Comparison of ENCODE assay signal across 1 cellular context in the genomic region with DNA sequence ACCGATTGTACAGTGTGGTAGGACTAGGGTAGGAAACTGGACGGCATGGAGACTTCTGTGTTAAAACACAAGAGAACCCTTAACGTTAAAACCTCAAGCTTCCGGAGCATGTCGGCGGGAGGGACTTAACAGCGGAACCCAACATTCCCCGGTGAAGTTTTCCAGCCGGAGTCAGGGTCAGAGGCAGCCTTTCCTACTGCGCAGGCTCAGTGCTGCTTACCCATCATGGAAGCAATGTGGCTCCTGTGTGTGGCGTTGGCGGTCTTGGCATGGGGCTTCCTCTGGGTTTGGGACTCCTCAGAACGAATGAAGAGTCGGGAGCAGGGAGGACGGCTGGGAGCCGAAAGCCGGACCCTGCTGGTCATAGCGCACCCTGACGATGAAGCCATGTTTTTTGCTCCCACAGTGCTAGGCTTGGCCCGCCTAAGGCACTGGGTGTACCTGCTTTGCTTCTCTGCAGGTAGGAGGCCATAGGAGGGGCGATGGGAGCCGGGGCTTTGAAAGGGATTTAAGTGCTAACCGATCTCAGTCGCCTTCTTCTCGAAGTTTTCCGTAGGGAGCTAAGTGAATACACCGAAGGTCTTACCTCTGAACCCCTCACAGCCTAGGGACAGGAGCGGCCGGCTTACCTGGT.
A peak's percentile ranks its signal among the peaks of the same experiment; 100 is the strongest.
TF ChIP-seq lines count a peak whose summit lies in the region.

A gene (plus strand): TSS at position 209 of the 634 bp plus-strand sequence. CDS start 17 bp downstream, at position 226.

TF ChIP-seq in HepG2, 621 proteins besides CTCF, POLR2A, EP300 and RAD21 (continued from another document and continues in another):
- no peak for TF ChIP-seq ZSCAN20 (CRISPR knock-in tag; IDR thresholded peaks at IDR 0.05; ENCODE audit: borderline replicate concordance)
- TF ChIP-seq ZNF264 (CRISPR knock-in tag; IDR thresholded peaks at IDR 0.05): 0 out of 2 replicates have a peak, but pooled peaks have one; percentile 51
- peak; percentile 40; the same call in 1 of the 2 replicates for TF ChIP-seq BCL6 (CRISPR knock-in tag; IDR thresholded peaks at IDR 0.05)
- peak; percentile 90 for TF ChIP-seq MED1 (CRISPR knock-in tag; IDR thresholded peaks at IDR 0.05)
- TF ChIP-seq ZNF143 (CRISPR knock-in tag; IDR thresholded peaks at IDR 0.05): peak; percentile 66; the same call in 1 of the 2 replicates
- peak; percentile 78 for TF ChIP-seq SPEN (CRISPR knock-in tag; IDR thresholded peaks at IDR 0.05; ENCODE audit: low read depth)
- TF ChIP-seq PCBP2 (optimal IDR thresholded peaks at IDR 0.05; ENCODE audit: low read depth, low read length, poor library complexity, severe bottlenecking): no peak
- TF ChIP-seq NCOA1 (CRISPR knock-in tag; IDR thresholded peaks at IDR 0.05): no peak
- TF ChIP-seq ZNF614 (CRISPR knock-in tag; IDR thresholded peaks at IDR 0.05; ENCODE audit: borderline replicate concordance): peak; percentile 88
- 0 out of 2 replicates have a peak, but pooled peaks have one; percentile 37 for TF ChIP-seq HNRNPL (IDR thresholded peaks at IDR 0.05; ENCODE audit: low read depth, low read length)
- no peak for TF ChIP-seq ZNF75D (CRISPR knock-in tag; IDR thresholded peaks at IDR 0.05; ENCODE audit: borderline replicate concordance)
- no peak for TF ChIP-seq KAT2B (IDR thresholded peaks at IDR 0.05; ENCODE audit: borderline replicate concordance, low read depth, low read length)
- no peak for TF ChIP-seq SNRNP70 (IDR thresholded peaks at IDR 0.05; ENCODE audit: low read depth, low read length)
- TF ChIP-seq IKZF4 (CRISPR knock-in tag; IDR thresholded peaks at IDR 0.05; ENCODE audit: borderline replicate concordance, low read depth, not compliant biosample characterization): peak; percentile 81
- TF ChIP-seq ZSCAN25 (CRISPR knock-in tag; IDR thresholded peaks at IDR 0.05): no peak
- TF ChIP-seq FOXC1 (CRISPR knock-in tag; IDR thresholded peaks at IDR 0.05; ENCODE audit: borderline replicate concordance): peak; percentile 64; the same call in 1 of the 2 replicates
- TF ChIP-seq SNAI1 (CRISPR knock-in tag; IDR thresholded peaks at IDR 0.05; ENCODE audit: borderline replicate concordance): 0 out of 2 replicates have a peak, but pooled peaks have one; percentile 50
- TF ChIP-seq, protein P1, sequence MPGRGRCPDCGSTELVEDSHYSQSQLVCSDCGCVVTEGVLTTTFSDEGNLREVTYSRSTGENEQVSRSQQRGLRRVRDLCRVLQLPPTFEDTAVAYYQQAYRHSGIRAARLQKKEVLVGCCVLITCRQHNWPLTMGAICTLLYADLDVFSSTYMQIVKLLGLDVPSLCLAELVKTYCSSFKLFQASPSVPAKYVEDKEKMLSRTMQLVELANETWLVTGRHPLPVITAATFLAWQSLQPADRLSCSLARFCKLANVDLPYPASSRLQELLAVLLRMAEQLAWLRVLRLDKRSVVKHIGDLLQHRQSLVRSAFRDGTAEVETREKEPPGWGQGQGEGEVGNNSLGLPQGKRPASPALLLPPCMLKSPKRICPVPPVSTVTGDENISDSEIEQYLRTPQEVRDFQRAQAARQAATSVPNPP (CRISPR knock-in tag; IDR thresholded peaks at IDR 0.05): no peak
- TF ChIP-seq HOXD1 (CRISPR knock-in tag; IDR thresholded peaks at IDR 0.05): peak; percentile 63; the same call in 1 of the 2 replicates
- peak; percentile 33; the same call in 1 of the 2 replicates for TF ChIP-seq KLF11 (CRISPR knock-in tag; IDR thresholded peaks at IDR 0.05)
- TF ChIP-seq ZNF256 (CRISPR knock-in tag; conservative IDR thresholded peaks at IDR 0.05): 0 out of 2 replicates have a peak, but pooled peaks have one; percentile 68
- TF ChIP-seq ARNT (IDR thresholded peaks at IDR 0.05): no peak
- TF ChIP-seq ZNF775 (CRISPR knock-in tag; IDR thresholded peaks at IDR 0.05; ENCODE audit: borderline replicate concordance): no peak; the same call in 1 of the 2 replicates
- TF ChIP-seq, protein P2, sequence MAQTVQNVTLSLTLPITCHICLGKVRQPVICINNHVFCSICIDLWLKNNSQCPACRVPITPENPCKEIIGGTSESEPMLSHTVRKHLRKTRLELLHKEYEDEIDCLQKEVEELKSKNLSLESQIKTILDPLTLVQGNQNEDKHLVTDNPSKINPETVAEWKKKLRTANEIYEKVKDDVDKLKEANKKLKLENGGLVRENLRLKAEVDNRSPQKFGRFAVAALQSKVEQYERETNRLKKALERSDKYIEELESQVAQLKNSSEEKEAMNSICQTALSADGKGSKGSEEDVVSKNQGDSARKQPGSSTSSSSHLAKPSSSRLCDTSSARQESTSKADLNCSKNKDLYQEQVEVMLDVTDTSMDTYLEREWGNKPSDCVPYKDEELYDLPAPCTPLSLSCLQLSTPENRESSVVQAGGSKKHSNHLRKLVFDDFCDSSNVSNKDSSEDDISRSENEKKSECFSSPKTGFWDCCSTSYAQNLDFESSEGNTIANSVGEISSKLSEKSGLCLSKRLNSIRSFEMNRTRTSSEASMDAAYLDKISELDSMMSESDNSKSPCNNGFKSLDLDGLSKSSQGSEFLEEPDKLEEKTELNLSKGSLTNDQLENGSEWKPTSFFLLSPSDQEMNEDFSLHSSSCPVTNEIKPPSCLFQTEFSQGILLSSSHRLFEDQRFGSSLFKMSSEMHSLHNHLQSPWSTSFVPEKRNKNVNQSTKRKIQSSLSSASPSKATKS (CRISPR knock-in tag; IDR thresholded peaks at IDR 0.05): no peak
- no peak for TF ChIP-seq TCF7 (IDR thresholded peaks at IDR 0.05; ENCODE audit: low read depth)
- peak; percentile 66; the same call in 1 of the 2 replicates for TF ChIP-seq ZBTB7B (CRISPR knock-in tag; IDR thresholded peaks at IDR 0.05)
- TF ChIP-seq FOXA1 (IDR thresholded peaks at IDR 0.05): no peak
- TF ChIP-seq FOXA1 (CRISPR knock-in tag; IDR thresholded peaks at IDR 0.05): no peak; the same call in 1 of the 2 replicates
- TF ChIP-seq CENPX (CRISPR knock-in tag; IDR thresholded peaks at IDR 0.05): no peak
- no peak for TF ChIP-seq SMAD9 (CRISPR knock-in tag; IDR thresholded peaks at IDR 0.05)
- no peak for TF ChIP-seq HNRNPUL1 (IDR thresholded peaks at IDR 0.05; ENCODE audit: low read depth, low read length)
- peak; percentile 96 for TF ChIP-seq CBX5 (CRISPR knock-in tag; IDR thresholded peaks at IDR 0.05; ENCODE audit: borderline replicate concordance)
- no peak for TF ChIP-seq NFIB (CRISPR knock-in tag; IDR thresholded peaks at IDR 0.05; ENCODE audit: borderline replicate concordance)
- TF ChIP-seq, protein P3, sequence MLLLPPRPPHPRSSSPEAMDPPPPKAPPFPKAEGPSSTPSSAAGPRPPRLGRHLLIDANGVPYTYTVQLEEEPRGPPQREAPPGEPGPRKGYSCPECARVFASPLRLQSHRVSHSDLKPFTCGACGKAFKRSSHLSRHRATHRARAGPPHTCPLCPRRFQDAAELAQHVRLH (CRISPR knock-in tag; IDR thresholded peaks at IDR 0.05; ENCODE audit: borderline replicate concordance, low read depth): 0 out of 2 replicates have a peak, but pooled peaks have one; percentile 48
- TF ChIP-seq SUZ12 (IDR thresholded peaks at IDR 0.05; ENCODE audit: low read depth, low read length): no peak
- TF ChIP-seq TBP (CRISPR knock-in tag; IDR thresholded peaks at IDR 0.05): no peak
- TF ChIP-seq RARG (CRISPR knock-in tag; IDR thresholded peaks at IDR 0.05; ENCODE audit: low read depth): no peak
- no peak for TF ChIP-seq EZH2 (conservative IDR thresholded peaks at IDR 0.05; ENCODE audit: low read depth, low read length)
- TF ChIP-seq NFYC (CRISPR knock-in tag; IDR thresholded peaks at IDR 0.05): no peak
- TF ChIP-seq AGO1 (IDR thresholded peaks at IDR 0.05; ENCODE audit: low read depth, low read length, poor library complexity, severe bottlenecking): no peak
- no peak for TF ChIP-seq SALL2 (CRISPR knock-in tag; IDR thresholded peaks at IDR 0.05)
- TF ChIP-seq SRY (CRISPR knock-in tag; IDR thresholded peaks at IDR 0.05): no peak
- TF ChIP-seq KDM6A (CRISPR knock-in tag; IDR thresholded peaks at IDR 0.05; ENCODE audit: low read depth): no peak
- TF ChIP-seq SIN3B (IDR thresholded peaks at IDR 0.05; ENCODE audit: low read length): peak; percentile 96
- peak; percentile 65; the same call in 1 of the 2 replicates for TF ChIP-seq ZNF761 (CRISPR knock-in tag; conservative IDR thresholded peaks at IDR 0.05)
- TF ChIP-seq SRSF1 (optimal IDR thresholded peaks at IDR 0.05; ENCODE audit: low read depth, low read length): peak; percentile 49
- TF ChIP-seq, protein P4, sequence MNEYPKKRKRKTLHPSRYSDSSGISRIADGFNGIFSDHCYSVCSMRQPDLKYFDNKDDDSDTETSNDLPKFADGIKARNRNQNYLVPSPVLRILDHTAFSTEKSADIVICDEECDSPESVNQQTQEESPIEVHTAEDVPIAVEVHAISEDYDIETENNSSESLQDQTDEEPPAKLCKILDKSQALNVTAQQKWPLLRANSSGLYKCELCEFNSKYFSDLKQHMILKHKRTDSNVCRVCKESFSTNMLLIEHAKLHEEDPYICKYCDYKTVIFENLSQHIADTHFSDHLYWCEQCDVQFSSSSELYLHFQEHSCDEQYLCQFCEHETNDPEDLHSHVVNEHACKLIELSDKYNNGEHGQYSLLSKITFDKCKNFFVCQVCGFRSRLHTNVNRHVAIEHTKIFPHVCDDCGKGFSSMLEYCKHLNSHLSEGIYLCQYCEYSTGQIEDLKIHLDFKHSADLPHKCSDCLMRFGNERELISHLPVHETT (CRISPR knock-in tag; conservative IDR thresholded peaks at IDR 0.05): peak; percentile 72
- TF ChIP-seq ZNF558 (CRISPR knock-in tag; IDR thresholded peaks at IDR 0.05; ENCODE audit: borderline replicate concordance): peak; percentile 78; the same call in 1 of the 2 replicates
- no peak for TF ChIP-seq ZNF367 (CRISPR knock-in tag; IDR thresholded peaks at IDR 0.05; ENCODE audit: borderline replicate concordance)
- TF ChIP-seq HNRNPH1 (optimal IDR thresholded peaks at IDR 0.05; ENCODE audit: low read depth, low read length): no peak
- TF ChIP-seq RFX5 (IDR thresholded peaks at IDR 0.05; ENCODE audit: low read depth, low read length): no peak; the same call in 1 of the 2 replicates
- peak; percentile 98 for TF ChIP-seq KMT2A (CRISPR knock-in tag; IDR thresholded peaks at IDR 0.05)
- TF ChIP-seq TGIF2 (CRISPR knock-in tag; IDR thresholded peaks at IDR 0.05): peak; percentile 95
- no peak for TF ChIP-seq NFIC (IDR thresholded peaks at IDR 0.05; ENCODE audit: low read length)
- no peak for TF ChIP-seq MLLT10 (CRISPR knock-in tag; IDR thresholded peaks at IDR 0.05)
- no peak for TF ChIP-seq RBAK (CRISPR knock-in tag; IDR thresholded peaks at IDR 0.05)
- TF ChIP-seq SOX13 (IDR thresholded peaks at IDR 0.05): no peak
- 0 out of 4 replicates have a peak, but pooled peaks of 1 of the 2 experiments have one; percentile 39 for TF ChIP-seq SOX13 (CRISPR knock-in tag; conservative IDR thresholded peaks at IDR 0.05 in 1 of 2, IDR thresholded peaks at IDR 0.05 in 1 of 2)
- TF ChIP-seq HMG20A (CRISPR knock-in tag; IDR thresholded peaks at IDR 0.05; ENCODE audit: borderline replicate concordance): no peak; the same call in 1 of the 2 replicates
- TF ChIP-seq RNF2 (conservative IDR thresholded peaks at IDR 0.05; ENCODE audit: low read depth): no peak
- peak; percentile 72; the same call in 1 of the 2 replicates for TF ChIP-seq ZNF205 (CRISPR knock-in tag; IDR thresholded peaks at IDR 0.05)
- TF ChIP-seq NFYB (CRISPR knock-in tag; IDR thresholded peaks at IDR 0.05): no peak
- peak; percentile 47 for TF ChIP-seq HMG20B (CRISPR knock-in tag; conservative IDR thresholded peaks at IDR 0.05)
- TF ChIP-seq, protein P5, sequence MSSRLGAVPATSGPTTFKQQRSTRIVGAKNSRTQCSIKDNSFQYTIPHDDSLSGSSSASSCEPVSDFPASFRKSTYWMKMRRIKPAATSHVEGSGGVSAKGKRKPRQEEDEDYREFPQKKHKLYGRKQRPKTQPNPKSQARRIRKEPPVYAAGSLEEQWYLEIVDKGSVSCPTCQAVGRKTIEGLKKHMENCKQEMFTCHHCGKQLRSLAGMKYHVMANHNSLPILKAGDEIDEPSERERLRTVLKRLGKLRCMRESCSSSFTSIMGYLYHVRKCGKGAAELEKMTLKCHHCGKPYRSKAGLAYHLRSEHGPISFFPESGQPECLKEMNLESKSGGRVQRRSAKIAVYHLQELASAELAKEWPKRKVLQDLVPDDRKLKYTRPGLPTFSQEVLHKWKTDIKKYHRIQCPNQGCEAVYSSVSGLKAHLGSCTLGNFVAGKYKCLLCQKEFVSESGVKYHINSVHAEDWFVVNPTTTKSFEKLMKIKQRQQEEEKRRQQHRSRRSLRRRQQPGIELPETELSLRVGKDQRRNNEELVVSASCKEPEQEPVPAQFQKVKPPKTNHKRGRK (CRISPR knock-in tag; IDR thresholded peaks at IDR 0.05): no peak
- TF ChIP-seq, protein P6, sequence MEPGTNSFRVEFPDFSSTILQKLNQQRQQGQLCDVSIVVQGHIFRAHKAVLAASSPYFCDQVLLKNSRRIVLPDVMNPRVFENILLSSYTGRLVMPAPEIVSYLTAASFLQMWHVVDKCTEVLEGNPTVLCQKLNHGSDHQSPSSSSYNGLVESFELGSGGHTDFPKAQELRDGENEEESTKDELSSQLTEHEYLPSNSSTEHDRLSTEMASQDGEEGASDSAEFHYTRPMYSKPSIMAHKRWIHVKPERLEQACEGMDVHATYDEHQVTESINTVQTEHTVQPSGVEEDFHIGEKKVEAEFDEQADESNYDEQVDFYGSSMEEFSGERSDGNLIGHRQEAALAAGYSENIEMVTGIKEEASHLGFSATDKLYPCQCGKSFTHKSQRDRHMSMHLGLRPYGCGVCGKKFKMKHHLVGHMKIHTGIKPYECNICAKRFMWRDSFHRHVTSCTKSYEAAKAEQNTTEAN (CRISPR knock-in tag; conservative IDR thresholded peaks at IDR 0.05): no peak; the same call in 1 of the 2 replicates
- TF ChIP-seq, protein P7, sequence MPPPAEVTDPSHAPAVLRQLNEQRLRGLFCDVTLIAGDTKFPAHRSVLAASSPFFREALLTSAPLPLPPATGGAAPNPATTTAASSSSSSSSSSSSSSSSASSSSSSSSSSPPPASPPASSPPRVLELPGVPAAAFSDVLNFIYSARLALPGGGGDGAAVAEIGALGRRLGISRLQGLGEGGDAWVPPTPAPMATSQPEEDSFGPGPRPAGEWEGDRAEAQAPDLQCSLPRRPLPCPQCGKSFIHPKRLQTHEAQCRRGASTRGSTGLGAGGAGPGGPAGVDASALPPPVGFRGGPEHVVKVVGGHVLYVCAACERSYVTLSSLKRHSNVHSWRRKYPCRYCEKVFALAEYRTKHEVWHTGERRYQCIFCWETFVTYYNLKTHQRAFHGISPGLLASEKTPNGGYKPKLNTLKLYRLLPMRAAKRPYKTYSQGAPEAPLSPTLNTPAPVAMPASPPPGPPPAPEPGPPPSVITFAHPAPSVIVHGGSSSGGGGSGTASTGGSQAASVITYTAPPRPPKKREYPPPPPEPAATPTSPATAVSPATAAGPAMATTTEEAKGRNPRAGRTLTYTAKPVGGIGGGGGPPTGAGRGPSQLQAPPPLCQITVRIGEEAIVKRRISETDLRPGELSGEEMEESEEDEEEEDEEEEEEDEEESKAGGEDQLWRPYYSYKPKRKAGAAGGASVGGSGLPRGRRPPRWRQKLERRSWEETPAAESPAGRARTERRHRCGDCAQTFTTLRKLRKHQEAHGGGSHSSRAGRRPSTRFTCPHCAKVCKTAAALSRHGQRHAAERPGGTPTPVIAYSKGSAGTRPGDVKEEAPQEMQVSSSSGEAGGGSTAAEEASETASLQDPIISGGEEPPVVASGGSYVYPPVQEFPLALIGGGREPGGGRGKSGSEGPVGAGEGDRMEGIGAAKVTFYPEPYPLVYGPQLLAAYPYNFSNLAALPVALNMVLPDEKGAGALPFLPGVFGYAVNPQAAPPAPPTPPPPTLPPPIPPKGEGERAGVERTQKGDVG (CRISPR knock-in tag; IDR thresholded peaks at IDR 0.05; ENCODE audit: borderline replicate concordance): 0 out of 2 replicates have a peak, but pooled peaks have one; percentile 31
- no peak for TF ChIP-seq ZNF773 (CRISPR knock-in tag; IDR thresholded peaks at IDR 0.05; ENCODE audit: borderline replicate concordance)
- TF ChIP-seq ZNF746 (CRISPR knock-in tag; IDR thresholded peaks at IDR 0.05): no peak
